11 cellular contexts compared by ENCODE assay signal in genomic region chr10:23530079-23530478, GRCh38.
A peak's percentile ranks its signal among the peaks of the same experiment; 100 is the strongest.
DNase-seq lines count a peak whose midpoint lies in the region; ATAC-seq and TF ChIP-seq lines count a peak whose summit lies in the region.
"Had no signal": no experiment of that assay in that cellular context is flagged by ENCODE, and none has a peak within 500 bp of the region (broad histone marks: within the 10 kb centered on the region; RNA-seq: fewer than 3 reads in every experiment).

No MANE protein-coding gene starts in this region.

- no peaks in the 10 kb centered on the region for H3K27me3 ChIP-seq in Caco-2 (replicated peaks; ENCODE audit: control insufficient read depth, insufficient read depth, low read length)

- POLR2A ChIA-PET in Caco-2 (lab: Charles Lee), result no interaction called here

- peak; percentile 10; the same call in 1 of the 2 replicates for TF ChIP-seq RAD21 in Ishikawa (IDR thresholded peaks at IDR 0.05; ENCODE audit: low read depth)

- no peak overlapping the region for H3K4me3 Mint-ChIP-seq in Caco-2 (ENCODE audit: unreplicated experiment)
- H3K4me3 Mint-ChIP-seq in mesothelial cell of epicardium, result no peak overlapping the region
- H3K4me3 Mint-ChIP-seq in activated T-cell treated with anti-CD3 and anti-CD28 coated beads, Interleukin-2, amount 50 U/mL, for 24 hours, result no peak overlapping the region
- H3K4me3 Mint-ChIP-seq: activated CD4-positive, alpha-beta memory T cell treated with anti-CD3 and anti-CD28 coated beads for 36 hours had no signal

- H3K9me3 ChIP-seq in Caco-2, result no peaks in the 10 kb centered on the region

- peak; percentile 23 to 52 for TF ChIP-seq CTCF in Caco-2 (IDR thresholded peaks at IDR 0.05; ENCODE audit: insufficient read depth in 1 of 2, low read depth in 1 of 2, low read length in 1 of 2, severe bottlenecking in 1 of 2, unreplicated experiment in 1 of 2)
- TF ChIP-seq CTCF in cardiac fibroblast (IDR thresholded peaks at IDR 0.05; ENCODE audit: low read depth, low read length), result peak; percentile 29
- TF ChIP-seq CTCF in mesothelial cell of epicardium (IDR thresholded peaks at IDR 0.05; ENCODE audit: unreplicated experiment), result peak; percentile 59

- ATAC-seq in HG02678 (IDR thresholded peaks at IDR 0.05; ENCODE audit: unreplicated experiment), result no peak
- no peak for ATAC-seq in GM21515 (IDR thresholded peaks at IDR 0.05; ENCODE audit: unreplicated experiment)

- no peaks in the 10 kb centered on the region for H3K36me3 Mint-ChIP-seq in Caco-2 (ENCODE audit: insufficient read depth, unreplicated experiment)
- no peaks in the 10 kb centered on the region for H3K36me3 Mint-ChIP-seq in mesothelial cell of epicardium
- no peaks in the 10 kb centered on the region for H3K36me3 Mint-ChIP-seq in activated T-cell treated with anti-CD3 and anti-CD28 coated beads, Interleukin-2, amount 50 U/mL, for 24 hours (ENCODE audit: low read depth)
- H3K36me3 Mint-ChIP-seq: activated CD4-positive, alpha-beta memory T cell treated with anti-CD3 and anti-CD28 coated beads for 36 hours had no signal

- CTCF ChIA-PET in Caco-2 (lab: Charles Lee), result interaction anchor here (1.2 kb wide), 1 partner anchor 14 kb away, joined by 3 read pairs; no protein-coding TSS in a partner anchor

- no peak for DNase-seq in Caco-2
- DNase-seq in cardiac fibroblast (ENCODE audit: low read depth in 2 of 2), result peak; percentile 39 to 48
- no peak for DNase-seq in mesothelial cell of epicardium (ENCODE audit: low spot score in 2 of 2, unreplicated experiment in 2 of 2)
- DNase-seq in activated T-cell treated with anti-CD3 and anti-CD28 coated beads, Interleukin-2, amount 50 U/mL, for 24 hours, result no peak
- no peak for DNase-seq in activated gamma-delta T cell treated with Interleukin-2 at 50 U/mL for 16 hours
- DNase-seq: activated CD4-positive, alpha-beta memory T cell treated with anti-CD3 and anti-CD28 coated beads for 36 hours; RPMI8226; stimulated activated CD4-positive, alpha-beta T cell treated with anti-CD3 and anti-CD28 coated beads, Interleukin-1b, Interleukin-23, amount 100 ng/mL, for 48 hours had no signal

- H3K36me3 ChIP-seq in Caco-2 (ENCODE audit: control insufficient read depth, insufficient read depth, low read length), result no peaks in the 10 kb centered on the region

- H3K4me3 ChIP-seq in Caco-2 (ENCODE audit: low read depth, low read length) (no peak overlapping the region), cardiac fibroblast (replicated peaks in 1 of 2; ENCODE audit: low read depth in 2 of 2, low read length in 2 of 2) (no peak overlapping the region)

- no peak overlapping the region for H3K27ac Mint-ChIP-seq in Caco-2 (ENCODE audit: unreplicated experiment)
- H3K27ac Mint-ChIP-seq in mesothelial cell of epicardium, result no peak overlapping the region
- H3K27ac Mint-ChIP-seq in activated T-cell treated with anti-CD3 and anti-CD28 coated beads, Interleukin-2, amount 50 U/mL, for 24 hours, result no peak overlapping the region
- H3K27ac Mint-ChIP-seq: activated CD4-positive, alpha-beta memory T cell treated with anti-CD3 and anti-CD28 coated beads for 36 hours had no signal

- BruUV-seq in Caco-2 (replicated peaks; lab: Mats Ljungman, UMichigan), result no TSS peak

- no peak for TF ChIP-seq EP300 in Ishikawa (IDR thresholded peaks at IDR 0.05; ENCODE audit: borderline replicate concordance)

- intact Hi-C loops in Caco-2 (cut with micrococcal nuclease; ENCODE audit: unreplicated experiment), result loop anchor here (1.0 to 2.0 kb wide), 2 partner anchors 215 to 371 kb away; no protein-coding TSS in a partner anchor

- H3K9me3 Mint-ChIP-seq in Caco-2 (ENCODE audit: unreplicated experiment) (no peaks in the 10 kb centered on the region), mesothelial cell of epicardium (no peaks in the 10 kb centered on the region)
- no peaks in the 10 kb centered on the region for H3K9me3 Mint-ChIP-seq in activated T-cell treated with anti-CD3 and anti-CD28 coated beads, Interleukin-2, amount 50 U/mL, for 24 hours
- H3K9me3 Mint-ChIP-seq: activated CD4-positive, alpha-beta memory T cell treated with anti-CD3 and anti-CD28 coated beads for 36 hours had no signal

- H3K4me1 Mint-ChIP-seq in Caco-2 (ENCODE audit: low read depth, unreplicated experiment) (no peaks in the 10 kb centered on the region), mesothelial cell of epicardium (peaks cover 6% of the 10 kb centered on the region)
- peaks cover 47% of the 10 kb centered on the region for H3K4me1 Mint-ChIP-seq in activated T-cell treated with anti-CD3 and anti-CD28 coated beads, Interleukin-2, amount 50 U/mL, for 24 hours (ENCODE audit: low read depth)

- peaks cover 18% of the 10 kb centered on the region for H3K27me3 Mint-ChIP-seq in Caco-2 (ENCODE audit: insufficient read depth, unreplicated experiment)
- peaks cover 47% of the 10 kb centered on the region for H3K27me3 Mint-ChIP-seq in mesothelial cell of epicardium (ENCODE audit: low read depth)
- H3K27me3 Mint-ChIP-seq in activated T-cell treated with anti-CD3 and anti-CD28 coated beads, Interleukin-2, amount 50 U/mL, for 24 hours, result no peaks in the 10 kb centered on the region

- no peaks in the 10 kb centered on the region for H3K4me1 ChIP-seq in Caco-2

TF ChIP-seq in Ishikawa, 13 proteins besides CTCF, POLR2A, EP300 and RAD21:
- no peak for TF ChIP-seq CREB1 (IDR thresholded peaks at IDR 0.05; ENCODE audit: low read depth)
- no peak for TF ChIP-seq REST (IDR thresholded peaks at IDR 0.05; ENCODE audit: low read depth)
- TF ChIP-seq EGR1 (IDR thresholded peaks at IDR 0.05), result no peak
- TF ChIP-seq TEAD4 (IDR thresholded peaks at IDR 0.05), result no peak
- no peak for TF ChIP-seq ZBTB7A (IDR thresholded peaks at IDR 0.05; ENCODE audit: low read depth)
- no peak for TF ChIP-seq NFIC (IDR thresholded peaks at IDR 0.05)
- no peak for TF ChIP-seq TCF12 (IDR thresholded peaks at IDR 0.05; ENCODE audit: low read depth)
- no peak for TF ChIP-seq TAF1 (IDR thresholded peaks at IDR 0.05; ENCODE audit: low read depth)
- TF ChIP-seq FOXM1 (IDR thresholded peaks at IDR 0.05; ENCODE audit: borderline replicate concordance, low read depth), result no peak
- TF ChIP-seq MAX (IDR thresholded peaks at IDR 0.05), result no peak
- TF ChIP-seq YY1 (IDR thresholded peaks at IDR 0.05; ENCODE audit: low read depth), result no peak
- no peak for TF ChIP-seq CEBPB (IDR thresholded peaks at IDR 0.05)
- TF ChIP-seq USF1 (IDR thresholded peaks at IDR 0.05), result no peak
TF ChIP-seq in Ishikawa: peak in this region for 0.

Comparison
In these comparisons a context has a peak if more than half of its experiments do, and no peak if none do; other contexts are left out.
1. DNase-seq: peak in cardiac fibroblast (2 of 2); none in Caco-2 (0 of 2), mesothelial cell of epicardium (0 of 2), activated T-cell treated with anti-CD3 and anti-CD28 coated beads, Interleukin-2, amount 50 U/mL, for 24 hours (single experiment) and activated gamma-delta T cell treated with Interleukin-2 at 50 U/mL for 16 hours (single experiment).
2. Peak in every context shown above with its lines, with median percentiles within 50 percentile points of each other: CTCF ChIP-seq.